19 cellular contexts compared by ENCODE assay signal in genomic region chr6:124197148-124197547, GRCh38.
A peak's percentile ranks its signal among the peaks of the same experiment; 100 is the strongest.
DNase-seq lines count a peak whose midpoint lies in the region; ATAC-seq, FAIRE-seq and TF ChIP-seq lines count a peak whose summit lies in the region.
"Had no signal": no experiment of that assay in that cellular context is flagged by ENCODE, and none has a peak within 500 bp of the region (broad histone marks: within the 10 kb centered on the region; RNA-seq: fewer than 3 reads in every experiment).

No MANE protein-coding gene starts in this region.

- peaks cover 37% of the 10 kb centered on the region for H3K4me1 Mint-ChIP-seq in osteocyte (ENCODE audit: unreplicated experiment)
- H3K4me1 Mint-ChIP-seq: IgD-negative memory B cell had no signal

- no peaks in the 10 kb centered on the region for H3K27me3 Mint-ChIP-seq in osteocyte (ENCODE audit: unreplicated experiment)
- H3K27me3 Mint-ChIP-seq: CD4-positive, CD25-positive, alpha-beta regulatory T cell; IgD-negative memory B cell had no signal

- H3K4me3 Mint-ChIP-seq in osteocyte (ENCODE audit: unreplicated experiment) = no peak overlapping the region
- H3K4me3 Mint-ChIP-seq: CD4-positive, CD25-positive, alpha-beta regulatory T cell; IgD-negative memory B cell had no signal

- H3K79me2 ChIP-seq in HepG2 (ENCODE audit: insufficient read depth, low read length) = no peaks in the 10 kb centered on the region

- ATAC-seq in heart left ventricle = no peak
- ATAC-seq in HepG2 = no peak
- ATAC-seq: GM12878 had no signal

- H2AFZ ChIP-seq in HepG2 (ENCODE audit: low read length) = no peak overlapping the region

- TF ChIP-seq EP300 in HepG2 (IDR thresholded peaks at IDR 0.05; ENCODE audit: low read depth in 2 of 2, low read length in 2 of 2) (no peak), HepG2 (CRISPR knock-in tag; IDR thresholded peaks at IDR 0.05; ENCODE audit: borderline replicate concordance) (no peak)

- TF ChIP-seq RAD21 in HepG2 (CRISPR knock-in tag; IDR thresholded peaks at IDR 0.05) = no peak

- peaks cover 8% of the 10 kb centered on the region for H3K4me1 ChIP-seq in A673 (ENCODE audit: insufficient read depth, low read length, poor library complexity, severe bottlenecking)
- no peaks in the 10 kb centered on the region for H3K4me1 ChIP-seq in heart left ventricle
- no peaks in the 10 kb centered on the region for H3K4me1 ChIP-seq in HepG2 (ENCODE audit: insufficient read depth, low read length)
- H3K4me1 ChIP-seq: Peyer's patch, SJSA1 had no signal

- no peaks in the 10 kb centered on the region for H3K9me3 ChIP-seq in A673 (ENCODE audit: low read depth, low read length, poor library complexity, severe bottlenecking)
- H3K9me3 ChIP-seq in heart left ventricle = no peaks in the 10 kb centered on the region
- no peaks in the 10 kb centered on the region for H3K9me3 ChIP-seq in HepG2 (ENCODE audit: low read length)
- H3K9me3 ChIP-seq: MG63, Peyer's patch, SJSA1 had no signal

- BruUV-seq in A673 (replicated peaks; lab: Mats Ljungman, UMichigan) (no TSS peak), HepG2 (replicated peaks; lab: Mats Ljungman, UMichigan) (no TSS peak)

- intact Hi-C loops in A673 (cut with micrococcal nuclease; ENCODE audit: unreplicated experiment) = no loop called here
- intact Hi-C loops in heart left ventricle (cut with DNase I) = no loop called here
- intact Hi-C loops in HepG2 (cut with micrococcal nuclease; ENCODE audit: unreplicated experiment) = no loop called here

- H3K36me3 ChIP-seq in A673 (ENCODE audit: insufficient read depth, low read length, poor library complexity, severe bottlenecking) = no peaks in the 10 kb centered on the region
- H3K36me3 ChIP-seq in H7 (replicated peaks; ENCODE audit: control insufficient read depth, insufficient read depth, low read length) = no peaks in the 10 kb centered on the region
- no peaks in the 10 kb centered on the region for H3K36me3 ChIP-seq in heart left ventricle
- no peaks in the 10 kb centered on the region for H3K36me3 ChIP-seq in HepG2 (replicated peaks in 1 of 2; ENCODE audit: control insufficient read depth in 1 of 2, insufficient read depth in 2 of 2, low read length in 2 of 2)
- H3K36me3 ChIP-seq: MG63, Peyer's patch, SJSA1 had no signal

- CTCF ChIA-PET in A673 (lab: Charles Lee) = interaction anchor here (0.5 kb wide), 1 partner anchor 1030 kb away, joined by 4 read pairs; no protein-coding TSS in a partner anchor
- CTCF ChIA-PET in HepG2 (lab: Yijun Ruan, JAX; ENCODE audit: low intra/inter-chr PET ratio, low total read pairs) = no interaction called here

- POLR2A ChIA-PET in A673 (lab: Charles Lee; ENCODE audit: low non-redundant PET) (no interaction called here), HepG2 (lab: Yijun Ruan, JAX) (no interaction called here)

- TF ChIP-seq CTCF in A673 (conservative IDR thresholded peaks at IDR 0.05; ENCODE audit: low read depth, low read length) (no peak; the same call in 1 of the 2 replicates), fibroblast of pulmonary artery (IDR thresholded peaks at IDR 0.05; ENCODE audit: low read length, missing control alignments) (no peak), osteocyte (IDR thresholded peaks at IDR 0.05) (no peak), heart left ventricle (IDR thresholded peaks at IDR 0.05) (no peak), HepG2 (CRISPR knock-in tag; IDR thresholded peaks at IDR 0.05) (no peak)

- no peak overlapping the region for H3K27ac Mint-ChIP-seq in osteocyte (ENCODE audit: unreplicated experiment)
- H3K27ac Mint-ChIP-seq: CD4-positive, CD25-positive, alpha-beta regulatory T cell; IgD-negative memory B cell had no signal

- TF ChIP-seq POLR2A in heart left ventricle (IDR thresholded peaks at IDR 0.05) = no peak
- no peak for TF ChIP-seq POLR2A in HepG2 (IDR thresholded peaks at IDR 0.05; ENCODE audit: insufficient read depth in 1 of 2, low read depth in 2 of 2, low read length in 2 of 2)

- H3K9ac ChIP-seq in HepG2 (ENCODE audit: insufficient read depth, low read depth, low read length) = no peak overlapping the region

- in situ Hi-C loops in HepG2 (cut with HindIII; ENCODE audit: extremely low pct_ligation_motif_present, low pct_unique_long_range_greater_than_20kb) = no loop called here

- no peaks in the 10 kb centered on the region for H4K20me1 ChIP-seq in HepG2 (ENCODE audit: insufficient read depth, low read length)

- H3K27ac ChIP-seq in A673 (ENCODE audit: low read depth, low read length, poor library complexity, severe bottlenecking) (no peak overlapping the region), heart left ventricle (no peak overlapping the region), HepG2 (ENCODE audit: extremely low read length, insufficient read depth, low read length) (no peak overlapping the region)
- H3K27ac ChIP-seq: Peyer's patch, SJSA1 had no signal

- FAIRE-seq in GM19239 (lab: Jason Lieb, UNC) (no peak), HepG2 (lab: Jason Lieb, UNC) (no peak)
- FAIRE-seq: GM12878 had no signal

- no peak overlapping the region for H3K4me3 ChIP-seq in A673 (ENCODE audit: low read depth, low read length, poor library complexity, severe bottlenecking)
- H3K4me3 ChIP-seq in H7 (ENCODE audit: insufficient read depth, low read depth, low read length) = no peak overlapping the region
- H3K4me3 ChIP-seq in fibroblast of pulmonary artery (replicated peaks; ENCODE audit: low read depth, low read length) = no peak overlapping the region
- no peak overlapping the region for H3K4me3 ChIP-seq in heart left ventricle
- H3K4me3 ChIP-seq in HepG2 (replicated peaks in 1 of 3; ENCODE audit: insufficient read depth in 1 of 3, low read depth in 2 of 3, low read length in 3 of 3) = no peak overlapping the region
- H3K4me3 ChIP-seq: GM12878, MG63, Peyer's patch, SJSA1 had no signal

- peaks cover 8% of the 10 kb centered on the region for H3K9me3 Mint-ChIP-seq in osteocyte (ENCODE audit: unreplicated experiment)

- H3K4me2 ChIP-seq in HepG2 (ENCODE audit: low read depth, low read length) = no peak overlapping the region

- DNase-seq in A673 (ENCODE audit: low spot score) (peak; percentile 6), H7 (peak; percentile 11), RKO (ENCODE audit: low spot score) (peak; percentile 1), fibroblast of pulmonary artery (ENCODE audit: low read depth) (peak; percentile 9), osteocyte (ENCODE audit: extremely low spot score, unreplicated experiment) (no peak), GM19239 (ENCODE audit: insufficient read length, low spot score) (no peak), heart left ventricle (no peak), HepG2 (ENCODE audit: low spot score) (no peak)
- DNase-seq: CD4-positive, CD25-positive, alpha-beta regulatory T cell; DMS79 treated with DMSO at 0.1 percent for 48 hours; Karpas-422; MG63; NCI-H1694 treated with DMSO at 0.1 percent for 48 hours; NCI-H2081 treated with DMSO at 0.1 percent for 48 hours; NCI-H774; Peyer's patch had no signal

- H3K27me3 ChIP-seq in A673 (replicated peaks; ENCODE audit: insufficient read depth, low read depth, low read length, poor library complexity) (no peaks in the 10 kb centered on the region), H7 (ENCODE audit: control insufficient read depth, insufficient read depth, low read length) (no peaks in the 10 kb centered on the region), heart left ventricle (no peaks in the 10 kb centered on the region), HepG2 (ENCODE audit: control insufficient read depth in 1 of 2, insufficient read depth in 2 of 2, low read length in 2 of 2) (no peaks in the 10 kb centered on the region)
- H3K27me3 ChIP-seq: MG63, Peyer's patch, SJSA1 had no signal

- H3K36me3 Mint-ChIP-seq in osteocyte (ENCODE audit: unreplicated experiment) = no peaks in the 10 kb centered on the region
- H3K36me3 Mint-ChIP-seq: CD4-positive, CD25-positive, alpha-beta regulatory T cell; IgD-negative memory B cell had no signal

- 81 to 87% (median 82%) methylated on average over 2 of the region's 2 CpGs for WGBS in heart left ventricle, 4 donors
- WGBS in HepG2 (ENCODE audit: low lambda C conversion rate) = 0% methylated on average over 2 of the region's 2 CpGs

TF ChIP-seq in HepG2, 621 proteins besides CTCF, POLR2A, EP300 and RAD21 (continues in another document):
- no peak for TF ChIP-seq ZNF790 (CRISPR knock-in tag; IDR thresholded peaks at IDR 0.05; ENCODE audit: borderline replicate concordance)
- no peak for TF ChIP-seq CREB1 (IDR thresholded peaks at IDR 0.05)
- no peak for TF ChIP-seq CREB1 (CRISPR knock-in tag; IDR thresholded peaks at IDR 0.05)
- no peak for TF ChIP-seq KAT7 (CRISPR knock-in tag; IDR thresholded peaks at IDR 0.05; ENCODE audit: borderline replicate concordance)
- TF ChIP-seq ZNF33A (CRISPR knock-in tag; IDR thresholded peaks at IDR 0.05; ENCODE audit: borderline replicate concordance) = no peak
- TF ChIP-seq SP140L (CRISPR knock-in tag; IDR thresholded peaks at IDR 0.05; ENCODE audit: borderline replicate concordance) = no peak
- TF ChIP-seq PAX8 (CRISPR knock-in tag; IDR thresholded peaks at IDR 0.05; ENCODE audit: borderline replicate concordance) = no peak
- TF ChIP-seq PREB (CRISPR knock-in tag; IDR thresholded peaks at IDR 0.05) = no peak
- no peak for TF ChIP-seq XBP1 (CRISPR knock-in tag; IDR thresholded peaks at IDR 0.05)
- no peak for TF ChIP-seq RAD51 (IDR thresholded peaks at IDR 0.05; ENCODE audit: borderline replicate concordance)
- TF ChIP-seq DDIT3 (CRISPR knock-in tag; IDR thresholded peaks at IDR 0.05) = no peak

Comparison
In these comparisons a context has a peak if more than half of its experiments do, and no peak if none do; other contexts are left out.
1. DNase-seq: peak in A673 (single experiment), H7 (single experiment), RKO (single experiment) and fibroblast of pulmonary artery (single experiment); none in osteocyte (single experiment), GM19239 (single experiment), heart left ventricle (0 of 5) and HepG2 (single experiment).